In the genomic region with DNA sequence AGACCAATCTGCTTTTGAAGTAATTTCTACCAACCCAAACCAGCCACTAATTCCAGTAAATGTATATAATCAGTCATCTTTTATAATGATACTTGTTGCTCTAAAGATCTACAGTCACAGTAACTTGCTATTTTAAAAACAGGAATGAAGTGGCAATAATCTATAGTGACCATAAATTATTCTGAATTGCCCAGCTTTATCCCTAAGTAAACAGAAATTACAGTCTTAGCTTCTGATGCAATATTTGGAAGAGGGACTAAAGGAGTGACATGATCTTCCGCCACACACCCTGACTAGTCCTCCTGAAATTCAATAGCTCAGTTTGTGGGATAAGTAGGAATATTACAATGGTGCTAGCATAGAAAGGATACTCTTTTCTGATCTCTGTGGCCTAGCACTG, we compare ENCODE assay signal across 25 cellular contexts.
DNase-seq lines count a peak whose midpoint lies in the region; ATAC-seq, FAIRE-seq and TF ChIP-seq lines count a peak whose summit lies in the region.
"Had no signal": no experiment of that assay in that cellular context is flagged by ENCODE, and none has a peak within 500 bp of the region (broad histone marks: within the 10 kb centered on the region; RNA-seq: fewer than 3 reads in every experiment).

No MANE protein-coding gene starts in this region.

- POLR2A ChIA-PET in IMR-90 (lab: Charles Lee; ENCODE audit: unreplicated experiment) (no interaction called here), K562 (lab: Yijun Ruan, JAX) (no interaction called here)
- POLR2A ChIA-PET in CD8-positive, alpha-beta memory T cell (lab: Charles Lee): no interaction called here

- in situ Hi-C loops in IMR-90 (cut with MboI; ENCODE audit: low sequenced_read_pairs): no loop called here
- in situ Hi-C loops in K562 (cut with MboI): no loop called here

- H2BK20ac ChIP-seq in IMR-90 (ENCODE audit: low read depth, low read length): no peak overlapping the region

- H2AK9ac ChIP-seq in IMR-90 (replicated peaks; ENCODE audit: low read depth, low read length, poor library complexity): no peak overlapping the region

- peak; percentile 21; the same call in 1 of the 2 replicates for ATAC-seq in IMR-90 (ENCODE audit: low read depth)
- ATAC-seq in K562: no peak
- ATAC-seq: activated CD4-positive, alpha-beta T cell treated with anti-CD3 and anti-CD28 coated beads for 36 hours; left lobe of liver; stimulated activated naive B cell treated with anti-CD40 and anti-IgM and Interleukin-4, amounts not matched to agents 10 μg/mL and 1 μg/mL and 100 μg/mL, for 72 hours had no signal

- no peak for TF ChIP-seq CTCF in IMR-90 (conservative IDR thresholded peaks at IDR 0.05; ENCODE audit: low read depth, low read length)
- TF ChIP-seq CTCF in K562 (IDR thresholded peaks at IDR 0.05 in 2 of 3, conservative IDR thresholded peaks at IDR 0.05 in 1 of 3; ENCODE audit: insufficient read depth in 2 of 3, low read depth in 1 of 3, low read length in 3 of 3): no peak
- TF ChIP-seq CTCF in progenitor cell of endocrine pancreas (IDR thresholded peaks at IDR 0.05; ENCODE audit: unreplicated experiment): no peak

- no peak overlapping the region for H3K23ac ChIP-seq in IMR-90 (ENCODE audit: low read depth, low read length)

- no peaks in the 10 kb centered on the region for H3K79me1 ChIP-seq in IMR-90 (ENCODE audit: low read depth in 1 of 2, low read length in 2 of 2)

- dilution Hi-C loops in IMR-90 (cut with HindIII; ENCODE audit: low sequenced_read_pairs, unreplicated experiment): no loop called here

- no peak overlapping the region for H4K8ac ChIP-seq in IMR-90 (ENCODE audit: low read depth in 2 of 2, low read length in 2 of 2)

- peaks cover 25% of the 10 kb centered on the region for H3K36me3 Mint-ChIP-seq in progenitor cell of endocrine pancreas (ENCODE audit: insufficient read depth)
- peaks cover 28 to 70% (median 29%) of the 10 kb centered on the region in 3 donors for H3K36me3 Mint-ChIP-seq in CD8-positive, alpha-beta memory T cell

- H2BK15ac ChIP-seq in IMR-90 (ENCODE audit: low read depth, low read length): no peak overlapping the region

- H3K79me2 ChIP-seq in K562 (ENCODE audit: control insufficient read depth, insufficient read depth, low read length): no peaks in the 10 kb centered on the region

- H3K4me1 ChIP-seq in IMR-90 (ENCODE audit: control insufficient read depth, insufficient read depth, low read length): no peaks in the 10 kb centered on the region
- peaks cover 0 to 15% of the 10 kb centered on the region in 2 experiments; a peak in 4 of 5 replicates for H3K4me1 ChIP-seq in K562 (replicated peaks in 1 of 2; ENCODE audit: control insufficient read depth in 2 of 2, insufficient read depth in 2 of 2, low read length in 2 of 2)
- no peaks in the 10 kb centered on the region for H3K4me1 ChIP-seq in CD8-positive, alpha-beta memory T cell (ENCODE audit: insufficient read depth, low read length)
- H3K4me1 ChIP-seq: breast epithelium had no signal

- peaks cover 40% of the 10 kb centered on the region for H3K4me1 Mint-ChIP-seq in progenitor cell of endocrine pancreas (ENCODE audit: low read depth)
- no peaks in the 10 kb centered on the region for H3K4me1 Mint-ChIP-seq in CD8-positive, alpha-beta memory T cell
- H3K4me1 Mint-ChIP-seq: activated naive CD4-positive, alpha-beta T cell treated with anti-CD3 and anti-CD28 coated beads, Interleukin-2, amount 50 U/mL, for 24 hours; neural crest cell had no signal

- no peak overlapping the region for H3K4me3 Mint-ChIP-seq in progenitor cell of endocrine pancreas (ENCODE audit: low read depth)
- H3K4me3 Mint-ChIP-seq in CD8-positive, alpha-beta memory T cell: no peak overlapping the region
- H3K4me3 Mint-ChIP-seq: activated CD4-positive, alpha-beta T cell treated with anti-CD3 and anti-CD28 coated beads for 36 hours; activated naive CD4-positive, alpha-beta T cell treated with anti-CD3 and anti-CD28 coated beads, Interleukin-2, amount 50 U/mL, for 24 hours; memory B cell; neural crest cell; stimulated activated naive B cell treated with anti-CD40 and anti-IgM and Interleukin-4, amounts not matched to agents 10 μg/mL and 1 μg/mL and 100 μg/mL, for 72 hours; type B pancreatic cell had no signal

- BruUV-seq in IMR-90 (replicated peaks; lab: Mats Ljungman, UMichigan) (no TSS peak), K562 (replicated peaks; lab: Mats Ljungman, UMichigan) (no TSS peak)

- H3K18ac ChIP-seq in IMR-90 (ENCODE audit: low read depth, low read length): no peak overlapping the region

- H4K20me1 ChIP-seq in IMR-90 (ENCODE audit: insufficient read depth, low read length) (no peaks in the 10 kb centered on the region), K562 (replicated peaks; ENCODE audit: control insufficient read depth, insufficient read depth, low read length) (no peaks in the 10 kb centered on the region)

- CTCF ChIA-PET in IMR-90 (lab: Yijun Ruan, JAX) (interaction anchor here (0.9 to 1.3 kb wide), 2 partner anchors 8 to 56 kb away, joined by 3 to 5 read pairs; no protein-coding TSS in a partner anchor), K562 (lab: Yijun Ruan, JAX; ENCODE audit: low intra/inter-chr PET ratio) (no interaction called here)
- CTCF ChIA-PET in CD8-positive, alpha-beta memory T cell (lab: Charles Lee): interaction anchor here (1.3 kb wide), 1 partner anchor 8 kb away, joined by 3 read pairs; no protein-coding TSS in a partner anchor

- no peak overlapping the region for H3K4ac ChIP-seq in IMR-90 (ENCODE audit: low read depth, low read length)

- no peaks in the 10 kb centered on the region for H3K9me3 ChIP-seq in IMR-90 (ENCODE audit: control insufficient read depth, insufficient read depth, low read length)
- no peaks in the 10 kb centered on the region for H3K9me3 ChIP-seq in K562 (replicated peaks; ENCODE audit: control insufficient read depth, insufficient read depth, low read depth, low read length)
- H3K9me3 ChIP-seq in CD8-positive, alpha-beta memory T cell (ENCODE audit: low read length): no peaks in the 10 kb centered on the region
- H3K9me3 ChIP-seq: breast epithelium, ovary had no signal

- H3K9me1 ChIP-seq in IMR-90 (ENCODE audit: insufficient read depth, low read length) (peaks cover 3% of the 10 kb centered on the region; the same call in 1 of the 2 replicates), K562 (ENCODE audit: control insufficient read depth, insufficient read depth, low read length) (no peaks in the 10 kb centered on the region)

- H3K14ac ChIP-seq in IMR-90 (replicated peaks; ENCODE audit: low read depth, low read length): no peak overlapping the region

- no peak overlapping the region for H2BK5ac ChIP-seq in IMR-90 (ENCODE audit: low read depth, low read length, poor library complexity, severe bottlenecking)

- H2AFZ ChIP-seq in IMR-90 (replicated peaks; ENCODE audit: low read length, poor library complexity): no peak overlapping the region
- no peak overlapping the region for H2AFZ ChIP-seq in K562 (ENCODE audit: low read depth, low read length)
- H2AFZ ChIP-seq: PC-9 had no signal

- H3K27me3 Mint-ChIP-seq in progenitor cell of endocrine pancreas: no peaks in the 10 kb centered on the region
- no peaks in the 10 kb centered on the region for H3K27me3 Mint-ChIP-seq in CD8-positive, alpha-beta memory T cell
- H3K27me3 Mint-ChIP-seq: activated CD4-positive, alpha-beta T cell treated with anti-CD3 and anti-CD28 coated beads for 36 hours; activated naive CD4-positive, alpha-beta T cell treated with anti-CD3 and anti-CD28 coated beads, Interleukin-2, amount 50 U/mL, for 24 hours; memory B cell; stimulated activated naive B cell treated with anti-CD40 and anti-IgM and Interleukin-4, amounts not matched to agents 10 μg/mL and 1 μg/mL and 100 μg/mL, for 72 hours; type B pancreatic cell had no signal

- no peak overlapping the region for H4K91ac ChIP-seq in IMR-90 (ENCODE audit: insufficient read depth, low read depth, low read length)

- H3K27me3 ChIP-seq in IMR-90 (ENCODE audit: control insufficient read depth, insufficient read depth, low read length) (no peaks in the 10 kb centered on the region), K562 (ENCODE audit: control insufficient read depth in 2 of 2, insufficient read depth in 2 of 2, low read length in 2 of 2) (no peaks in the 10 kb centered on the region)
- no peaks in the 10 kb centered on the region for H3K27me3 ChIP-seq in CD8-positive, alpha-beta memory T cell (ENCODE audit: insufficient read depth, low read length, poor library complexity, severe bottlenecking)
- H3K27me3 ChIP-seq: breast epithelium, ovary had no signal

- no peak for TF ChIP-seq POLR2A in IMR-90 (IDR thresholded peaks at IDR 0.05; ENCODE audit: low read depth, low read length)
- no peak for TF ChIP-seq POLR2A in K562 (conservative IDR thresholded peaks at IDR 0.05)

- peaks cover 8% of the 10 kb centered on the region for H3K36me3 ChIP-seq in IMR-90 (ENCODE audit: control insufficient read depth, insufficient read depth, low read length)
- 0 out of 3 replicates have a peak, but pooled peaks cover 9% of the 10 kb centered on the region for H3K36me3 ChIP-seq in K562 (ENCODE audit: control insufficient read depth, insufficient read depth, low read length)
- peaks cover 8% of the 10 kb centered on the region for H3K36me3 ChIP-seq in CD8-positive, alpha-beta memory T cell (ENCODE audit: insufficient read depth, low read length)
- H3K36me3 ChIP-seq: breast epithelium, ovary had no signal

- TF ChIP-seq RAD21 in IMR-90 (IDR thresholded peaks at IDR 0.05; ENCODE audit: low read length) (no peak), K562 (CRISPR knock-in tag; conservative IDR thresholded peaks at IDR 0.05 in 1 of 2, IDR thresholded peaks at IDR 0.05 in 1 of 2) (no peak)

- no peak for TF ChIP-seq EP300 in K562 (IDR thresholded peaks at IDR 0.05; ENCODE audit: low read length)

- intact Hi-C loops in IMR-90 (cut with micrococcal nuclease) (no loop called here), K562 (cut with micrococcal nuclease) (no loop called here)

- DNase-seq in NCI-H187 treated with DMSO at 0.1 percent for 48 hours (lab: John Stamatoyannopoulos, UW) (peak; percentile 14), NCI-H187 (lab: John Stamatoyannopoulos, UW) (no peak), IMR-90 (peak; percentile 4), K562 (ENCODE audit: extremely low read depth in 1 of 4, low spot score in 3 of 4) (no peak), progenitor cell of endocrine pancreas (ENCODE audit: low spot score, unreplicated experiment) (no peak), NCI-H1092 (lab: John Stamatoyannopoulos, UW) (no peak)
- DNase-seq in stimulated activated CD4-positive, alpha-beta T cell treated with anti-CD3 and anti-CD28 coated beads, Interleukin-4, amount 100 ng/mL, for 1 hour: no peak
- DNase-seq in CD8-positive, alpha-beta memory T cell: no peak
- DNase-seq: activated CD4-positive, alpha-beta T cell treated with anti-CD3 and anti-CD28 coated beads for 36 hours; activated CD8-positive, alpha-beta memory T cell treated with anti-CD3 and anti-CD28 coated beads for 24 hours; glutamatergic neuron; HCEC 1CT; Karpas-422; NCI-H1694 treated with DMSO at 0.1 percent for 48 hours; NCI-H345; ovary; PC-9; stimulated activated naive B cell treated with anti-CD40 and anti-IgM and Interleukin-4, amounts not matched to agents 10 μg/mL and 1 μg/mL and 100 μg/mL, for 72 hours had no signal

- no peak overlapping the region for H4K5ac ChIP-seq in IMR-90 (ENCODE audit: low read depth, low read length)

- no peak overlapping the region for H2BK120ac ChIP-seq in IMR-90 (ENCODE audit: low read depth, low read length)

- H3K4me2 ChIP-seq in IMR-90 (ENCODE audit: low read depth, low read length): no peak overlapping the region
- no peak overlapping the region for H3K4me2 ChIP-seq in K562 (ENCODE audit: insufficient read depth, low read length)
- H3K4me2 ChIP-seq: PC-9 had no signal

- no peak for FAIRE-seq in K562 (lab: Jason Lieb, UNC)
- FAIRE-seq: endothelial cell of umbilical vein had no signal

- no peaks in the 10 kb centered on the region for H3K9me3 Mint-ChIP-seq in progenitor cell of endocrine pancreas (ENCODE audit: low read depth)
- no peaks in the 10 kb centered on the region for H3K9me3 Mint-ChIP-seq in CD8-positive, alpha-beta memory T cell
- H3K9me3 Mint-ChIP-seq: activated naive CD4-positive, alpha-beta T cell treated with anti-CD3 and anti-CD28 coated beads, Interleukin-2, amount 50 U/mL, for 24 hours; neural crest cell had no signal

- H3K56ac ChIP-seq in IMR-90 (ENCODE audit: extremely low read depth, insufficient read depth, low read length): no peak overlapping the region

- H3K4me3 ChIP-seq in IMR-90 (ENCODE audit: insufficient read depth, low read depth, low read length) (no peak overlapping the region), K562 (no peak overlapping the region)
- H3K4me3 ChIP-seq in CD8-positive, alpha-beta memory T cell (ENCODE audit: low read length): no peak overlapping the region
- H3K4me3 ChIP-seq: breast epithelium, ovary, PC-9 had no signal

- WGBS in IMR-90 (ENCODE audit: extremely low coverage in 2 of 2, insufficient read length in 1 of 2), 2 experiments: no CpG with 5 or more reads among the region's 1 CpG
- WGBS in K562 (ENCODE audit: insufficient coverage, low coverage, missing lambda C conversion rate): 78% methylated on average over 1 of the region's 1 CpG

- peak overlapping the region; percentile 24 for H3K27ac Mint-ChIP-seq in progenitor cell of endocrine pancreas
- no peak overlapping the region for H3K27ac Mint-ChIP-seq in CD8-positive, alpha-beta memory T cell
- H3K27ac Mint-ChIP-seq: activated CD4-positive, alpha-beta T cell treated with anti-CD3 and anti-CD28 coated beads for 36 hours; memory B cell; stimulated activated naive B cell treated with anti-CD40 and anti-IgM and Interleukin-4, amounts not matched to agents 10 μg/mL and 1 μg/mL and 100 μg/mL, for 72 hours; type B pancreatic cell had no signal

- no peak overlapping the region for H3K27ac ChIP-seq in IMR-90 (ENCODE audit: insufficient read depth, low read length)
- H3K27ac ChIP-seq in K562 (ENCODE audit: extremely low read depth, low read depth, low read length): no peak overlapping the region; the same call in 2 of the 3 replicates
- no peak overlapping the region for H3K27ac ChIP-seq in CD8-positive, alpha-beta memory T cell (ENCODE audit: low read depth, low read length)
- H3K27ac ChIP-seq: breast epithelium, ovary, PC-9 had no signal

- no peak overlapping the region for H2AK5ac ChIP-seq in IMR-90 (ENCODE audit: low read depth, low read length)

- no peak overlapping the region for H3K9ac ChIP-seq in IMR-90 (ENCODE audit: low read depth, low read length)
- no peak overlapping the region for H3K9ac ChIP-seq in K562 (ENCODE audit: insufficient read depth in 1 of 2, low read depth in 2 of 2, low read length in 2 of 2)

Comparison
In these comparisons a context has a peak if more than half of its experiments do, and no peak if none do; other contexts are left out.
1. DNase-seq: peak in NCI-H187 treated with DMSO at 0.1 percent for 48 hours (single experiment) and IMR-90 (single experiment); none in NCI-H187 (0 of 2), K562 (0 of 4), progenitor cell of endocrine pancreas (single experiment), NCI-H1092 (single experiment), stimulated activated CD4-positive, alpha-beta T cell treated with anti-CD3 and anti-CD28 coated beads, Interleukin-4, amount 100 ng/mL, for 1 hour (single experiment) and CD8-positive, alpha-beta memory T cell (0 of 5).